16 cellular contexts compared by ENCODE assay signal in genomic region chr6:36414481-36414880, GRCh38. TPM values are rescaled to one million over a fixed set of nuclear protein-coding genes. Genes with fewer than 3 reads are reported as not detected.
DNase-seq lines count a peak whose midpoint lies in the region; ATAC-seq lines count a peak whose summit lies in the region.
"Had no signal": no experiment of that assay in that cellular context is flagged by ENCODE, and none has a peak within 500 bp of the region (broad histone marks: within the 10 kb centered on the region; RNA-seq: fewer than 3 reads in every experiment).

No MANE protein-coding gene starts in this region.

- H3K18ac ChIP-seq in trophoblast cell (ENCODE audit: low read length), result no peak overlapping the region

- no peak overlapping the region for H2AK5ac ChIP-seq in trophoblast cell (ENCODE audit: low read length)

- H2BK12ac ChIP-seq in trophoblast cell (ENCODE audit: low read length), result no peak overlapping the region

- DNase-seq in EL, result peak; percentile 35
- peak; percentile 64 for DNase-seq in NCI-H226
- peak; percentile 19 for DNase-seq in glomerular visceral epithelial cell (ENCODE audit: extremely low spot score)
- DNase-seq in trophoblast cell, result peak; percentile 63 to 87
- no peak for DNase-seq in LoVo (ENCODE audit: low spot score)
- DNase-seq in T1000 (lab: John Stamatoyannopoulos, UW), result no peak
- DNase-seq: BE2C; CD4-positive, alpha-beta memory T cell; H9; Karpas-422; NCI-H1930; NCI-H2171 treated with DMSO at 0.1 percent for 48 hours; NCI-H524; SHP77 treated with DMSO at 0.1 percent for 48 hours had no signal

- H3K14ac ChIP-seq in trophoblast cell (ENCODE audit: low read length), result no peak overlapping the region

- H3K36me3 ChIP-seq in trophoblast cell (ENCODE audit: control insufficient read depth in 1 of 2, insufficient read depth in 2 of 2, low read length in 2 of 2), result no peaks in the 10 kb centered on the region
- H3K36me3 ChIP-seq: BE2C had no signal

- no peak overlapping the region for H4K12ac ChIP-seq in trophoblast cell (ENCODE audit: low read depth, low read length)

- no peak overlapping the region for H3K4ac ChIP-seq in trophoblast cell (ENCODE audit: low read depth, low read length)

- no peak overlapping the region for H2BK5ac ChIP-seq in trophoblast cell (ENCODE audit: low read depth, low read length, poor library complexity)

- H3K9me3 ChIP-seq in trophoblast cell (ENCODE audit: insufficient read depth, low read depth, low read length), result no peaks in the 10 kb centered on the region
- H3K9me3 ChIP-seq: BE2C had no signal

- H4K91ac ChIP-seq in trophoblast cell (ENCODE audit: low read depth, low read length), result no peak overlapping the region

- no peak overlapping the region for H3K27ac ChIP-seq in trophoblast cell (ENCODE audit: low read depth, low read length)

- no peak overlapping the region for H2AFZ ChIP-seq in trophoblast cell (ENCODE audit: insufficient read depth, low read length, poor library complexity)

- no peaks in the 10 kb centered on the region for H3K27me3 ChIP-seq in trophoblast cell (ENCODE audit: insufficient read depth, low read length)
- H3K27me3 ChIP-seq: BE2C had no signal

- WGBS in trophoblast cell (ENCODE audit: extremely low coverage, insufficient coverage, insufficient read length), result no CpG with 5 or more reads among the region's 1 CpG

- H4K8ac ChIP-seq in trophoblast cell (ENCODE audit: low read depth, low read length), result no peak overlapping the region

- peaks cover 2% of the 10 kb centered on the region for H3K79me1 ChIP-seq in trophoblast cell (ENCODE audit: low read length)

- no peak overlapping the region for H3K9ac ChIP-seq in trophoblast cell (ENCODE audit: low read length)

- H3K4me2 ChIP-seq in trophoblast cell (ENCODE audit: low read length), result peak overlapping the region; percentile 41

- no peaks in the 10 kb centered on the region for H3K79me2 ChIP-seq in trophoblast cell (ENCODE audit: control insufficient read depth, insufficient read depth, low read length, poor library complexity)

- ATAC-seq in GM21576 (IDR thresholded peaks at IDR 0.05; ENCODE audit: unreplicated experiment), result no peak
- ATAC-seq: HepG2 had no signal

- H3K23ac ChIP-seq in trophoblast cell (ENCODE audit: low read length), result no peak overlapping the region

- peaks cover 0 to 5% of the 10 kb centered on the region in 2 experiments for H3K4me1 ChIP-seq in trophoblast cell (ENCODE audit: control insufficient read depth in 1 of 2, insufficient read depth in 2 of 2, low read length in 2 of 2)

- H2BK120ac ChIP-seq in trophoblast cell (ENCODE audit: insufficient read depth, low read length, poor library complexity), result no peak overlapping the region

- H3K4me3 ChIP-seq in trophoblast cell (ENCODE audit: low read depth, low read length), result no peak overlapping the region

RNA-seq across cellular contexts. Expression of gene ETV7, which starts 27.0 kb away (rescaled TPM):
- 0.15 and 0.21 TPM in 2 replicates for polyA plus RNA-seq in trophoblast cell (2013)
- polyA plus RNA-seq: HepG2 had no signal

RNA-seq across cellular contexts. Expression of gene PXT1, which starts 28.2 kb away (rescaled TPM):
- polyA plus RNA-seq in trophoblast cell (2013), result 0.04 and 0.08 TPM in 2 replicates
- polyA plus RNA-seq: CD4-positive, alpha-beta memory T cell had no signal

RNA-seq across cellular contexts. Expression of gene KCTD20, which starts 28.3 kb away (rescaled TPM):
- polyA plus RNA-seq in trophoblast cell (2013), result 36.2 and 36.4 TPM in 2 replicates

Comparison
In these comparisons a context has a peak if more than half of its experiments do, and no peak if none do; other contexts are left out.
1. DNase-seq: peak in EL (single experiment), NCI-H226 (single experiment), glomerular visceral epithelial cell (single experiment) and trophoblast cell (2 of 2); none in LoVo (single experiment) and T1000 (single experiment).